18 cellular contexts compared by ENCODE assay signal in genomic region chr12:127883013-127883412, GRCh38.
"Had no signal": no experiment of that assay in that cellular context is flagged by ENCODE, and none has a peak within 500 bp of the region (broad histone marks: within the 10 kb centered on the region; RNA-seq: fewer than 3 reads in every experiment).

No MANE protein-coding gene starts in this region.

- H3K4me3 ChIP-seq: coronary artery, dorsolateral prefrontal cortex, esophagus muscularis mucosa, gastroesophageal sphincter, heart left ventricle, hepatocyte, left lung, lower lobe of right lung had no signal

- DNase-seq: dermis blood vessel endothelial cell; dorsolateral prefrontal cortex; effector CD4-positive, alpha-beta T cell; effector memory CD4-positive, alpha-beta T cell; foreskin keratinocyte; heart left ventricle; immature natural killer cell; islet precursor cell; kidney; kidney glomerular epithelial cell; left lung; left ventricle myocardium superior; lower lobe of right lung; mesenchymal stem cell had no signal

- ATAC-seq: foreskin keratinocyte, gastroesophageal sphincter, heart left ventricle, left lung, left ventricle myocardium superior, lower lobe of right lung had no signal

- H3K4me1 ChIP-seq: esophagus muscularis mucosa, foreskin keratinocyte, gastroesophageal sphincter, heart left ventricle, left lung, lower lobe of right lung had no signal

- H3K27ac ChIP-seq: coronary artery, esophagus muscularis mucosa, foreskin keratinocyte, gastroesophageal sphincter, heart left ventricle, hepatocyte, left lung, lower lobe of right lung had no signal

- H3K27me3 ChIP-seq: dorsolateral prefrontal cortex, esophagus muscularis mucosa, foreskin keratinocyte, gastroesophageal sphincter, heart left ventricle, hepatocyte, left lung had no signal

- H3K9me3 ChIP-seq: esophagus muscularis mucosa, gastroesophageal sphincter, heart left ventricle, left lung, lower lobe of right lung had no signal

- H3K36me3 ChIP-seq: esophagus muscularis mucosa, gastroesophageal sphincter, heart left ventricle, left lung, lower lobe of right lung had no signal
